ENCODE assay signal across 19 cellular contexts in genomic region chr1:227774051-227774720, GRCh38. TPM values are rescaled to one million over a fixed set of nuclear protein-coding genes. Genes with fewer than 3 reads are reported as not detected.
DNase-seq lines count a peak whose midpoint lies in the region; TF ChIP-seq lines count a peak whose summit lies in the region.
"Had no signal": no experiment of that assay in that cellular context is flagged by ENCODE, and none has a peak within 500 bp of the region (broad histone marks: within the 10 kb centered on the region; RNA-seq: fewer than 3 reads in every experiment).

No MANE protein-coding gene starts in this region.

- H3K9me3 Mint-ChIP-seq in activated T-helper 2 cell treated with anti-CD3 and anti-CD28 coated beads, Interferon-gamma antibody, Interleukin-2, Interleukin-4, amounts not matched to agents 10 μg/mL and 5 μg/mL and 100 μg/mL, durations not matched to agents 14 hours and 24 hours and 36 hours = no peaks in the 10 kb centered on the region
- no peaks in the 10 kb centered on the region for H3K9me3 Mint-ChIP-seq in nephron

- no peak overlapping the region for H3K4me3 Mint-ChIP-seq in activated T-helper 2 cell treated with anti-CD3 and anti-CD28 coated beads, Interferon-gamma antibody, Interleukin-2, Interleukin-4, amounts not matched to agents 10 μg/mL and 5 μg/mL and 100 μg/mL, durations not matched to agents 14 hours and 24 hours and 36 hours (ENCODE audit: low read depth)
- no peak overlapping the region for H3K4me3 Mint-ChIP-seq in nephron

- H3K27ac Mint-ChIP-seq in activated T-helper 2 cell treated with anti-CD3 and anti-CD28 coated beads, Interferon-gamma antibody, Interleukin-2, Interleukin-4, amounts not matched to agents 10 μg/mL and 5 μg/mL and 100 μg/mL, durations not matched to agents 14 hours and 24 hours and 36 hours = peak overlapping the region; percentile 18
- peak overlapping the region; percentile 88 to 94 (median 88) for H3K27ac Mint-ChIP-seq in nephron

- H3K27me3 Mint-ChIP-seq in activated T-helper 2 cell treated with anti-CD3 and anti-CD28 coated beads, Interferon-gamma antibody, Interleukin-2, Interleukin-4, amounts not matched to agents 10 μg/mL and 5 μg/mL and 100 μg/mL, durations not matched to agents 14 hours and 24 hours and 36 hours (ENCODE audit: low read depth) = no peaks in the 10 kb centered on the region
- no peaks in the 10 kb centered on the region for H3K27me3 Mint-ChIP-seq in nephron (ENCODE audit: low read depth)

- intact Hi-C loops in activated T-helper 2 cell treated with anti-CD3 and anti-CD28 coated beads, Interferon-gamma antibody, Interleukin-2, Interleukin-4, amounts not matched to agents 10 μg/mL and 5 μg/mL and 100 μg/mL, durations not matched to agents 14 hours and 24 hours and 36 hours (cut with micrococcal nuclease) = no loop called here

- H3K36me3 Mint-ChIP-seq in activated T-helper 2 cell treated with anti-CD3 and anti-CD28 coated beads, Interferon-gamma antibody, Interleukin-2, Interleukin-4, amounts not matched to agents 10 μg/mL and 5 μg/mL and 100 μg/mL, durations not matched to agents 14 hours and 24 hours and 36 hours (ENCODE audit: low read depth) = peaks cover 20% of the 10 kb centered on the region
- H3K36me3 Mint-ChIP-seq in nephron (ENCODE audit: low read depth) = peaks cover 11% of the 10 kb centered on the region

- DNase-seq in NCI-H1417 (lab: John Stamatoyannopoulos, UW) = peak in 2 of 3 experiments; percentile 37 to 74
- no peak for DNase-seq in NCI-H1417 treated with DMSO at 0.1 percent for 48 hours (lab: John Stamatoyannopoulos, UW)
- peak; percentile 59 for DNase-seq in NCI-H146 (lab: John Stamatoyannopoulos, UW)
- DNase-seq in activated T-helper 2 cell treated with anti-CD3 and anti-CD28 coated beads, Interferon-gamma antibody, Interleukin-2, Interleukin-4, amounts not matched to agents 10 μg/mL and 5 μg/mL and 100 μg/mL, durations not matched to agents 14 hours and 24 hours and 36 hours (ENCODE audit: low spot score) = no peak
- DNase-seq in cerebellar cortex (ENCODE audit: low spot score) = no peak
- no peak for DNase-seq in stimulated activated CD4-positive, alpha-beta T cell treated with anti-CD3 and anti-CD28 coated beads, Interleukin-4, amount 100 ng/mL, for 4 hours
- no peak for DNase-seq in NCI-H1436 treated with DMSO at 0.1 percent for 48 hours (lab: John Stamatoyannopoulos, UW)
- DNase-seq: activated CD4-positive, CD25-positive, alpha-beta regulatory T cell treated with anti-CD3 and anti-CD28 coated beads, Interleukin-2, amount 50 U/mL, for 72 hours; Caco-2; colonic mucosa; heart right ventricle; Karpas-422; left colon; NCI-H2171 treated with DMSO at 0.1 percent for 48 hours; OCI-M1 had no signal

- peaks cover 17% of the 10 kb centered on the region for H3K4me1 Mint-ChIP-seq in activated T-helper 2 cell treated with anti-CD3 and anti-CD28 coated beads, Interferon-gamma antibody, Interleukin-2, Interleukin-4, amounts not matched to agents 10 μg/mL and 5 μg/mL and 100 μg/mL, durations not matched to agents 14 hours and 24 hours and 36 hours (ENCODE audit: low read depth)
- peaks cover 38% of the 10 kb centered on the region for H3K4me1 Mint-ChIP-seq in nephron

- no peak for TF ChIP-seq CTCF in nephron (IDR thresholded peaks at IDR 0.05; ENCODE audit: unreplicated experiment in 3 of 3)

RNA-seq across cellular contexts. Expression of gene SNAP47, which starts 39.0 kb away (rescaled TPM):
- 28.4 and 29.3 TPM in 2 replicates for total RNA-seq in activated T-helper 2 cell treated with anti-CD3 and anti-CD28 coated beads, Interferon-gamma antibody, Interleukin-2, Interleukin-4, amounts not matched to agents 10 μg/mL and 5 μg/mL and 100 μg/mL, durations not matched to agents 14 hours and 24 hours and 36 hours

RNA-seq across cellular contexts. Expression of gene JMJD4, which starts 39.1 kb away (rescaled TPM):
- 26.6 and 27.5 TPM in 2 replicates for total RNA-seq in activated T-helper 2 cell treated with anti-CD3 and anti-CD28 coated beads, Interferon-gamma antibody, Interleukin-2, Interleukin-4, amounts not matched to agents 10 μg/mL and 5 μg/mL and 100 μg/mL, durations not matched to agents 14 hours and 24 hours and 36 hours

RNA-seq across cellular contexts. Expression of gene PRSS38, which starts 41.3 kb away (rescaled TPM):
- total RNA-seq in activated T-helper 2 cell treated with anti-CD3 and anti-CD28 coated beads, Interferon-gamma antibody, Interleukin-2, Interleukin-4, amounts not matched to agents 10 μg/mL and 5 μg/mL and 100 μg/mL, durations not matched to agents 14 hours and 24 hours and 36 hours = not detected in 2 replicates
- total RNA-seq: A172, Caco-2, colonic mucosa, esophagus mucosa, heart right ventricle, left colon, suprapubic skin had no signal

Comparison
In these comparisons a context has a peak if more than half of its experiments do, and no peak if none do; other contexts are left out.
1. DNase-seq: peak in NCI-H1417 (2 of 3) and NCI-H146 (single experiment); none in NCI-H1417 treated with DMSO at 0.1 percent for 48 hours (single experiment), activated T-helper 2 cell treated with anti-CD3 and anti-CD28 coated beads, Interferon-gamma antibody, Interleukin-2, Interleukin-4, amounts not matched to agents 10 μg/mL and 5 μg/mL and 100 μg/mL, durations not matched to agents 14 hours and 24 hours and 36 hours (single experiment), cerebellar cortex (single experiment), stimulated activated CD4-positive, alpha-beta T cell treated with anti-CD3 and anti-CD28 coated beads, Interleukin-4, amount 100 ng/mL, for 4 hours (0 of 2) and NCI-H1436 treated with DMSO at 0.1 percent for 48 hours (single experiment).